ENCODE assay signal across 8 cellular contexts in the genomic region with DNA sequence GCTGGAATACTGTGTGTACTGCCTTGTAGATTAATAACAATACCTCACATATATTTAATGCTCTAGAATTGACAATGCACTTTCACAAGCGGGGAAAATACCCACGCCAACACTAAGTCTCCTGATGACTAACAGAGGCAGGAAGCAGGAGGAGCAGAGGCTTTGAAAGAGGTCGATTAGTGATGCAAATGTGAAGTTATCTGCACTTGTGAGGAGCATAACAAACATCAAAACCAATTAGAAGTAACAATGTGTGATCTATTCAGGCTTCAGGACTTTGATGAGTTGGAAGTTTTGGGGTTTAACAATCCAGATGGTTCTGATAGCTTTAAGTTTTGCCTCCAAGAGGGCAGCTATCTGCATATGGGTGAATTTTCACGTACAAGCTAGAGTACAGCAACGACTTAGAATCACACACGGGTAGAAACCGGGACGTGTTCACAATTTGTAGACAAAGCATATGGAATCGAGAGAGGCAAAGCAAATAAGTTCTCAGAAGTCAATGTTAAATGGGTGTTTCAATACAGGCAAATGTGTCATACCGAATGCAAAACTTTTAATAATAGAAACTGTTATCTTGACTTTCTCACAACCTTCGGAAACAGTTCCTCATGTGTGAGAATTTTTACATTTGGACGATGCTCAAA.
DNase-seq lines count a peak whose midpoint lies in the region; ATAC-seq and TF ChIP-seq lines count a peak whose summit lies in the region.

No MANE protein-coding gene starts in this region.

- no peaks in the 10 kb centered on the region for H3K9me3 ChIP-seq in ascending aorta

- H3K4me3 ChIP-seq in ascending aorta: no peak overlapping the region

- peak; percentile 49 for ATAC-seq in GM21529 (IDR thresholded peaks at IDR 0.05; ENCODE audit: unreplicated experiment)

- peaks cover 0 to 8% of the 10 kb centered on the region in 2 donors for H3K4me1 ChIP-seq in ascending aorta

- in situ Hi-C loops in G401 (cut with HindIII; ENCODE audit: low sequenced_read_pairs): no loop called here

- no peaks in the 10 kb centered on the region for H3K36me3 ChIP-seq in ascending aorta

- peak; percentile 32 for DNase-seq in G401 (ENCODE audit: low spot score)
- peak; percentile 10 for DNase-seq in MV-4-11 (lab: John Stamatoyannopoulos, UW)
- no peak for DNase-seq in ascending aorta (ENCODE audit: low spot score in 2 of 2)
- DNase-seq in non-pigmented ciliary epithelial cell (ENCODE audit: low read depth): peak; percentile 32
- no peak for DNase-seq in DMS 273 (lab: John Stamatoyannopoulos, UW; ENCODE audit: unreplicated experiment)
- DNase-seq in GF-D8 (lab: John Stamatoyannopoulos, UW): no peak
- DNase-seq in NCI-H1694 (lab: John Stamatoyannopoulos, UW): no peak

- intact Hi-C loops in ascending aorta (cut with DNase I): no loop called here

- no peak for TF ChIP-seq CTCF in ascending aorta (IDR thresholded peaks at IDR 0.05)

- H3K27ac ChIP-seq in ascending aorta: peak overlapping the region; percentile 25 to 29

- no peaks in the 10 kb centered on the region for H3K27me3 ChIP-seq in ascending aorta

Comparison
In these comparisons a context has a peak if more than half of its experiments do, and no peak if none do; other contexts are left out.
1. DNase-seq: peak in G401 (single experiment), MV-4-11 (single experiment) and non-pigmented ciliary epithelial cell (single experiment); none in ascending aorta (0 of 2), DMS 273 (single experiment), GF-D8 (single experiment) and NCI-H1694 (single experiment).